33 cellular contexts compared by ENCODE assay signal in genomic region chr16:55222436-55222835, GRCh38.
"Had no signal": no experiment of that assay in that cellular context is flagged by ENCODE, and none has a peak within 500 bp of the region (broad histone marks: within the 10 kb centered on the region; RNA-seq: fewer than 3 reads in every experiment).

No MANE protein-coding gene starts in this region.

- H3K4me3 ChIP-seq: Peyer's patch, SJSA1 had no signal

- H3K27ac Mint-ChIP-seq: activated B cell treated with CpG ODN at 0.5 μM for 24 hours; activated CD8-positive, alpha-beta T cell treated with anti-CD3 and anti-CD28 coated beads for 36 hours; activated naive CD8-positive, alpha-beta T cell treated with anti-CD3 and anti-CD28 coated beads for 36 hours; activated T-cell treated with anti-CD3 and anti-CD28 coated beads, Interleukin-2, amount 50 U/mL, for 72 hours; activated T-helper 17 cell treated with anti-CD3 and anti-CD28 coated beads, Interleukin-2, amount 50 U/mL, for 72 hours; T-helper 1 cell treated with Interleukin-12 subunit alpha and Interleukin-12 subunit beta and Interleukin-4 antibody, amounts not matched to agents 30 μg/mL and 1 μg/mL, for 36 hours; T-helper 2 cell treated with Interferon-gamma antibody and Interleukin-4, amounts not matched to agents 5 μg/mL and 100 μg/mL, for 36 hours had no signal

- H3K4me3 Mint-ChIP-seq: activated B cell treated with CpG ODN at 0.5 μM for 24 hours; activated CD8-positive, alpha-beta T cell treated with anti-CD3 and anti-CD28 coated beads for 36 hours; activated naive CD8-positive, alpha-beta T cell treated with anti-CD3 and anti-CD28 coated beads for 36 hours; activated T-cell treated with anti-CD3 and anti-CD28 coated beads, Interleukin-2, amount 50 U/mL, for 72 hours; activated T-helper 17 cell treated with anti-CD3 and anti-CD28 coated beads, Interleukin-2, amount 50 U/mL, for 72 hours; central memory CD8-positive, alpha-beta T cell; T-helper 1 cell treated with Interleukin-12 subunit alpha and Interleukin-12 subunit beta and Interleukin-4 antibody, amounts not matched to agents 30 μg/mL and 1 μg/mL, for 36 hours; T-helper 2 cell treated with Interferon-gamma antibody and Interleukin-4, amounts not matched to agents 5 μg/mL and 100 μg/mL, for 36 hours had no signal

- DNase-seq: activated B cell treated with CpG ODN at 0.5 μM for 24 hours; activated CD4-positive, alpha-beta T cell treated with anti-CD3 and anti-CD28 coated beads for 1 hour; activated CD4-positive, alpha-beta T cell treated with anti-CD3 and anti-CD28 coated beads for 48 hours; activated CD4-positive, alpha-beta T cell treated with anti-CD3 and anti-CD28 coated beads, Interleukin-2, amount 50 U/mL, for 4 hours; activated CD8-positive, alpha-beta T cell treated with anti-CD3 and anti-CD28 coated beads for 36 hours; activated effector memory CD4-positive, alpha-beta T cell treated with anti-CD3 and anti-CD28 coated beads, Interleukin-2, amount 50 U/mL, for 16 hours; activated naive CD4-positive, alpha-beta T cell; activated naive CD4-positive, alpha-beta T cell treated with anti-CD3 and anti-CD28 coated beads, Interleukin-2, amount 50 U/mL, for 16 hours; activated naive CD8-positive, alpha-beta T cell treated with anti-CD3 and anti-CD28 coated beads for 36 hours; activated T-cell treated with anti-CD3 and anti-CD28 coated beads, Interleukin-2, amount 50 U/mL, for 1 hour; activated T-cell treated with anti-CD3 and anti-CD28 coated beads, Interleukin-2, amount 50 U/mL, for 72 hours; amniotic stem cell; aorta; brain microvascular endothelial cell; Karpas-422; KBM-7; NCI-H1436 treated with DMSO at 0.1 percent for 48 hours; NCI-H1694 treated with DMSO at 0.1 percent for 48 hours; NCI-H2029; NCI-H2171 treated with DMSO at 0.1 percent for 48 hours; NCI-H345; NCI-H524 treated with DMSO at 0.1 percent for 48 hours; NK-92 treated with Interleukin-12 subunit alpha and Interleukin-12 subunit beta, amount 100 ng/mL, for 24 hours; PC-3; Peyer's patch; RPMI8226; SHP77 treated with DMSO at 0.1 percent for 48 hours; SK-N-SH had no signal

- H3K36me3 Mint-ChIP-seq: activated naive CD8-positive, alpha-beta T cell treated with anti-CD3 and anti-CD28 coated beads for 36 hours had no signal

- H3K4me1 Mint-ChIP-seq: activated B cell treated with CpG ODN at 0.5 μM for 24 hours; activated naive CD8-positive, alpha-beta T cell treated with anti-CD3 and anti-CD28 coated beads for 36 hours; activated T-helper 17 cell treated with anti-CD3 and anti-CD28 coated beads, Interleukin-2, amount 50 U/mL, for 72 hours; central memory CD8-positive, alpha-beta T cell had no signal

- H3K36me3 ChIP-seq: brain microvascular endothelial cell, Peyer's patch, SJSA1 had no signal

- ATAC-seq: activated CD8-positive, alpha-beta T cell treated with anti-CD3 and anti-CD28 coated beads for 36 hours; activated T-cell treated with anti-CD3 and anti-CD28 coated beads, Interleukin-2, amount 50 U/mL, for 72 hours; activated T-helper 17 cell treated with anti-CD3 and anti-CD28 coated beads, Interleukin-2, amount 50 U/mL, for 72 hours; PC-3 had no signal

- H3K27ac ChIP-seq: brain microvascular endothelial cell, Peyer's patch, SJSA1 had no signal

- H3K9me3 ChIP-seq: Peyer's patch, SJSA1, SK-N-SH had no signal

- H3K9me3 Mint-ChIP-seq: activated naive CD8-positive, alpha-beta T cell treated with anti-CD3 and anti-CD28 coated beads for 36 hours had no signal

- H3K27me3 ChIP-seq: brain microvascular endothelial cell, Peyer's patch, SJSA1 had no signal
